In genomic region chr5:160199410-160199911, GRCh38 we compare ENCODE assay signal across 8 cellular contexts. TPM values are rescaled to one million over a fixed set of nuclear protein-coding genes. Genes with fewer than 3 reads are reported as not detected.
DNase-seq lines count a peak whose midpoint lies in the region; ATAC-seq and TF ChIP-seq lines count a peak whose summit lies in the region.

No MANE protein-coding gene starts in this region.

- H3K27ac Mint-ChIP-seq in activated naive CD4-positive, alpha-beta T cell treated with anti-CD3 and anti-CD28 coated beads, Interleukin-2, amount 50 U/mL, for 72 hours, result peak overlapping the region; percentile 17 to 76

- H3K4me3 ChIP-seq in DOHH2 (ENCODE audit: low read length) (peak overlapping the region; percentile 65), parathyroid adenoma (ENCODE audit: low read depth, low read length) (peak overlapping the region; percentile 27), tibial nerve (peak overlapping the region; percentile 3 to 53 (median 43))
- no peak overlapping the region for H3K4me3 ChIP-seq in Jurkat, Clone E6-1 (ENCODE audit: low read length)

- no peaks in the 10 kb centered on the region for H3F3A ChIP-seq in DOHH2 (ENCODE audit: control insufficient read depth, insufficient read depth)

- TF ChIP-seq POLR2A in tibial nerve (IDR thresholded peaks at IDR 0.05), result no peak

- H3K27me3 ChIP-seq in DOHH2 (ENCODE audit: control insufficient read depth, low read length), result no peaks in the 10 kb centered on the region
- no peaks in the 10 kb centered on the region for H3K27me3 ChIP-seq in parathyroid adenoma (ENCODE audit: control insufficient read depth, insufficient read depth, low read length)
- no peaks in the 10 kb centered on the region for H3K27me3 ChIP-seq in tibial nerve

- ATAC-seq in GM21717 (IDR thresholded peaks at IDR 0.05; ENCODE audit: unreplicated experiment), result peak; percentile 96
- peak; percentile 98 to 99 for ATAC-seq in activated naive CD4-positive, alpha-beta T cell treated with anti-CD3 and anti-CD28 coated beads, Interleukin-2, amount 50 U/mL, for 72 hours
- peak; percentile 99 for ATAC-seq in Right ventricle myocardium superior (ENCODE audit: poor library complexity)

- H3K9me3 ChIP-seq in DOHH2 (ENCODE audit: control insufficient read depth, insufficient read depth, low read length), result no peaks in the 10 kb centered on the region
- H3K9me3 ChIP-seq in parathyroid adenoma (ENCODE audit: control insufficient read depth, low read length), result no peaks in the 10 kb centered on the region
- no peaks in the 10 kb centered on the region for H3K9me3 ChIP-seq in tibial nerve

- H3K4me1 ChIP-seq in DOHH2 (ENCODE audit: control insufficient read depth, low read length) (peaks cover 27% of the 10 kb centered on the region), parathyroid adenoma (peaks cover 7% of the 10 kb centered on the region), tibial nerve (peaks cover 0 to 15% (median 6%) of the 10 kb centered on the region in 4 donors)

- no peaks in the 10 kb centered on the region for H3K36me3 ChIP-seq in DOHH2 (ENCODE audit: control insufficient read depth, low read length)
- no peaks in the 10 kb centered on the region for H3K36me3 ChIP-seq in parathyroid adenoma (ENCODE audit: control insufficient read depth, insufficient read depth, low read length)
- H3K36me3 ChIP-seq in tibial nerve, result no peaks in the 10 kb centered on the region

- peak; percentile 16 for DNase-seq in Jurkat, Clone E6-1 (ENCODE audit: low read depth, low spot score)
- DNase-seq in SKM-1 (lab: John Stamatoyannopoulos, UW; ENCODE audit: unreplicated experiment), result peak; percentile 28
- DNase-seq in activated naive CD4-positive, alpha-beta T cell treated with anti-CD3 and anti-CD28 coated beads, Interleukin-2, amount 50 U/mL, for 72 hours (ENCODE audit: low spot score in 2 of 2), result peak; percentile 76 to 94
- peak; percentile 87 for DNase-seq in Right ventricle myocardium superior
- peak; percentile 47 to 53 for DNase-seq in tibial nerve (ENCODE audit: low spot score in 2 of 2)

- TF ChIP-seq EP300 in tibial nerve (IDR thresholded peaks at IDR 0.05), result peak in 1 of 2 donors; percentile 7

- H3K79me2 ChIP-seq in DOHH2 (ENCODE audit: control insufficient read depth, low read length) (no peaks in the 10 kb centered on the region), parathyroid adenoma (no peaks in the 10 kb centered on the region)

- no peaks in the 10 kb centered on the region for H4K20me1 ChIP-seq in DOHH2 (ENCODE audit: control insufficient read depth, insufficient read depth, low read depth, low read length)

- intact Hi-C loops in Right ventricle myocardium superior (cut with DNase I), result loop anchor here (2.0 to 5.0 kb wide), 2 partner anchors 149 to 177 kb away; no protein-coding TSS in a partner anchor

- no peak overlapping the region for H3K9ac ChIP-seq in parathyroid adenoma

- WGBS in tibial nerve, 2 donors, result 2 to 3% methylated on average over 25 to 29 of the region's 30 CpGs

- H3K4me2 ChIP-seq in DOHH2 (ENCODE audit: low read length), result peak overlapping the region; percentile 75
- peak overlapping the region; percentile 73 for H3K4me2 ChIP-seq in parathyroid adenoma (ENCODE audit: low read length)

- peak; percentile 96 for TF ChIP-seq CTCF in DOHH2 (IDR thresholded peaks at IDR 0.05; ENCODE audit: low read depth, low read length, poor library complexity, severe bottlenecking)
- TF ChIP-seq CTCF in parathyroid adenoma (IDR thresholded peaks at IDR 0.05), result peak; percentile 98
- TF ChIP-seq CTCF in tibial nerve (IDR thresholded peaks at IDR 0.05), result peak; percentile 92 to 98 (median 96)

- no peaks in the 10 kb centered on the region for H3K9me3 Mint-ChIP-seq in activated naive CD4-positive, alpha-beta T cell treated with anti-CD3 and anti-CD28 coated beads, Interleukin-2, amount 50 U/mL, for 72 hours

- no peak overlapping the region for H3K27ac ChIP-seq in DOHH2 (ENCODE audit: low read depth, low read length)
- H3K27ac ChIP-seq in parathyroid adenoma, result no peak overlapping the region
- H3K27ac ChIP-seq in tibial nerve, result no peak overlapping the region

- H3K9me2 ChIP-seq in DOHH2 (replicated peaks; ENCODE audit: control insufficient read depth, low read length), result no peaks in the 10 kb centered on the region

- H3K36me3 Mint-ChIP-seq in activated naive CD4-positive, alpha-beta T cell treated with anti-CD3 and anti-CD28 coated beads, Interleukin-2, amount 50 U/mL, for 72 hours, result no peaks in the 10 kb centered on the region

- H2AFZ ChIP-seq in parathyroid adenoma, result peak overlapping the region; percentile 91

RNA-seq across cellular contexts. Expression of gene FABP6, which starts 29.8 kb away (rescaled TPM):
- polyA plus RNA-seq in Jurkat, Clone E6-1 (2012; ENCODE audit: insufficient read depth, insufficient read length), result 3.6 TPM
- not detected for total RNA-seq in activated naive CD4-positive, alpha-beta T cell treated with anti-CD3 and anti-CD28 coated beads, Interleukin-2, amount 50 U/mL, for 72 hours
- total RNA-seq in Right ventricle myocardium superior (3.4 TPM), tibial nerve (not detected)

Comparison
In these comparisons a context has a peak if more than half of its experiments do, and no peak if none do; other contexts are left out.
1. DNase-seq: peak in every context shown above with its lines; median percentile 87 in Right ventricle myocardium superior; 85 in activated naive CD4-positive, alpha-beta T cell treated with anti-CD3 and anti-CD28 coated beads, Interleukin-2, amount 50 U/mL, for 72 hours; 50 in tibial nerve; 28 in SKM-1; 16 in Jurkat, Clone E6-1.